In genomic region chr10:110421512-110422138, GRCh38 we compare ENCODE assay signal across 1 cellular context.
TF ChIP-seq lines count a peak whose summit lies in the region.

No MANE protein-coding gene starts in this region.

TF ChIP-seq in K562, 482 proteins besides CTCF, POLR2A, EP300 and RAD21 (continued from another document):
- no peak for TF ChIP-seq THRB (CRISPR knock-in tag; conservative IDR thresholded peaks at IDR 0.05)
- TF ChIP-seq FOXA1 (IDR thresholded peaks at IDR 0.05; ENCODE audit: borderline replicate concordance) = no peak
- no peak for TF ChIP-seq HOXB6 (CRISPR knock-in tag; IDR thresholded peaks at IDR 0.05; ENCODE audit: borderline replicate concordance)
- no peak for TF ChIP-seq JUNB (CRISPR knock-in tag; conservative IDR thresholded peaks at IDR 0.05)
- TF ChIP-seq TRIM28 (IDR thresholded peaks at IDR 0.05) = no peak
- no peak for TF ChIP-seq ZNF24 (IDR thresholded peaks at IDR 0.05)
- TF ChIP-seq CBFA2T3 (IDR thresholded peaks at IDR 0.05) = peak; percentile 86
- TF ChIP-seq ATF7 (IDR thresholded peaks at IDR 0.05) = no peak
- no peak for TF ChIP-seq NCOA4 (IDR thresholded peaks at IDR 0.05; ENCODE audit: partially characterized antibody)
- TF ChIP-seq RERE (CRISPR knock-in tag; IDR thresholded peaks at IDR 0.05; ENCODE audit: borderline replicate concordance) = no peak
- TF ChIP-seq ZNF668 (CRISPR knock-in tag; IDR thresholded peaks at IDR 0.05) = no peak
- no peak for TF ChIP-seq BRCA1 (IDR thresholded peaks at IDR 0.05)
- TF ChIP-seq BRCA1 (CRISPR knock-in tag; IDR thresholded peaks at IDR 0.05) = no peak
- no peak for TF ChIP-seq ARID2 (IDR thresholded peaks at IDR 0.05)
- peak; percentile 58 for TF ChIP-seq EGR1 (conservative IDR thresholded peaks at IDR 0.05)
- TF ChIP-seq ZNF740 (CRISPR knock-in tag; IDR thresholded peaks at IDR 0.05) = no peak
- TF ChIP-seq ZNF740 (tag; IDR thresholded peaks at IDR 0.05) = no peak
- TF ChIP-seq PHB2 (IDR thresholded peaks at IDR 0.05; ENCODE audit: low read depth) = no peak
- peak; percentile 71 for TF ChIP-seq TCF3 (CRISPR knock-in tag; IDR thresholded peaks at IDR 0.05)
- no peak for TF ChIP-seq FOXK2 (conservative IDR thresholded peaks at IDR 0.05 in 1 of 2, IDR thresholded peaks at IDR 0.05 in 1 of 2; ENCODE audit: low read depth in 2 of 2)
- no peak for TF ChIP-seq HNRNPLL (IDR thresholded peaks at IDR 0.05; ENCODE audit: low read depth, low read length, poor library complexity, severe bottlenecking)
- no peak for TF ChIP-seq NR1H2 (CRISPR knock-in tag; IDR thresholded peaks at IDR 0.05)
- TF ChIP-seq LEF1 (IDR thresholded peaks at IDR 0.05) = no peak
- TF ChIP-seq ZBTB40 (IDR thresholded peaks at IDR 0.05) = no peak
- TF ChIP-seq ZBTB40 (CRISPR knock-in tag; IDR thresholded peaks at IDR 0.05) = no peak
- no peak for TF ChIP-seq ZNF699 (CRISPR knock-in tag; IDR thresholded peaks at IDR 0.05; ENCODE audit: insufficient replicate concordance)
- TF ChIP-seq TEAD4 (IDR thresholded peaks at IDR 0.05; ENCODE audit: low read length) = peak; percentile 31; the same call in 1 of the 2 replicates
- TF ChIP-seq TEAD4 (CRISPR knock-in tag; IDR thresholded peaks at IDR 0.05; ENCODE audit: borderline replicate concordance) = no peak
